17 cellular contexts compared by ENCODE assay signal in genomic region chr7:91287685-91288084, GRCh38. TPM values are rescaled to one million over a fixed set of nuclear protein-coding genes. Genes with fewer than 3 reads are reported as not detected.
DNase-seq lines count a peak whose midpoint lies in the region; ATAC-seq, FAIRE-seq and TF ChIP-seq lines count a peak whose summit lies in the region.
"Had no signal": no experiment of that assay in that cellular context is flagged by ENCODE, and none has a peak within 500 bp of the region (broad histone marks: within the 10 kb centered on the region; RNA-seq: fewer than 3 reads in every experiment).

No MANE protein-coding gene starts in this region.

- H3K9me3 Mint-ChIP-seq in immature natural killer cell: peaks cover 0 to 8% (median 4%) of the 10 kb centered on the region in 6 donors
- H3K9me3 Mint-ChIP-seq: activated T-cell treated with anti-CD3 and anti-CD28 coated beads, Interleukin-2, amount 50 U/mL, for 24 hours; stimulated activated effector memory CD8-positive, alpha-beta T cell treated with anti-CD3 and anti-CD28 coated beads, Interleukin-12 subunit alpha, Interleukin-12 subunit beta, amount 100 ng/mL, for 72 hours had no signal

- H3K4me3 Mint-ChIP-seq in immature natural killer cell: no peak overlapping the region
- H3K4me3 Mint-ChIP-seq: activated CD4-positive, alpha-beta T cell treated with anti-CD3 and anti-CD28 coated beads for 36 hours; activated T-cell treated with anti-CD3 and anti-CD28 coated beads, Interleukin-2, amount 50 U/mL, for 24 hours; stimulated activated effector memory CD8-positive, alpha-beta T cell treated with anti-CD3 and anti-CD28 coated beads, Interleukin-12 subunit alpha, Interleukin-12 subunit beta, amount 100 ng/mL, for 72 hours had no signal

- intact Hi-C loops in HepG2 (cut with micrococcal nuclease; ENCODE audit: unreplicated experiment) (loop anchor here (1.0 to 10.0 kb wide), 3 partner anchors 203 to 497 kb away; no protein-coding TSS in a partner anchor), dorsolateral prefrontal cortex (cut with DNase I) (no loop called here)

- peak overlapping the region; percentile 49 for H2AK5ac ChIP-seq in mesenchymal stem cell (ENCODE audit: low read length, severe bottlenecking)

- DNase-seq in HepG2 (ENCODE audit: low spot score) (no peak), choroid plexus epithelial cell (ENCODE audit: low read depth) (peak; percentile 59), mesenchymal stem cell (no peak), immature natural killer cell (no peak), dorsolateral prefrontal cortex (no peak), NCI-H774 (lab: John Stamatoyannopoulos, UW) (no peak)
- DNase-seq: activated T-cell treated with anti-CD3 and anti-CD28 coated beads, Interleukin-2, amount 50 U/mL, for 24 hours; effector memory CD4-positive, alpha-beta T cell; GOT3; NCI-H1048 had no signal

- H2AFZ ChIP-seq in HepG2 (ENCODE audit: low read length) (no peak overlapping the region), mesenchymal stem cell (ENCODE audit: low read depth, low read length) (no peak overlapping the region)

- H4K8ac ChIP-seq in mesenchymal stem cell (ENCODE audit: low read length): no peak overlapping the region

- H3K18ac ChIP-seq in mesenchymal stem cell (ENCODE audit: low read depth in 1 of 2, low read length in 2 of 2): no peak overlapping the region

- H4K91ac ChIP-seq in mesenchymal stem cell (ENCODE audit: low read length): no peak overlapping the region

- H3K4me3 ChIP-seq in liver (ENCODE audit: low read depth in 1 of 3, low read length in 3 of 3): no peak overlapping the region
- H3K4me3 ChIP-seq in HepG2 (replicated peaks in 1 of 3; ENCODE audit: insufficient read depth in 1 of 3, low read depth in 2 of 3, low read length in 3 of 3): no peak overlapping the region
- H3K4me3 ChIP-seq in choroid plexus epithelial cell (ENCODE audit: low read depth, low read length): no peak overlapping the region
- H3K4me3 ChIP-seq in mesenchymal stem cell (ENCODE audit: insufficient read depth in 1 of 2, low read depth in 1 of 2, low read length in 2 of 2): no peak overlapping the region
- H3K4me3 ChIP-seq in dorsolateral prefrontal cortex: no peak overlapping the region
- H3K4me3 ChIP-seq: adrenal gland, lung, psoas muscle had no signal

- H3K4me1 Mint-ChIP-seq in immature natural killer cell: no peaks in the 10 kb centered on the region
- H3K4me1 Mint-ChIP-seq: activated CD4-positive, alpha-beta T cell treated with anti-CD3 and anti-CD28 coated beads for 36 hours; stimulated activated effector memory CD8-positive, alpha-beta T cell treated with anti-CD3 and anti-CD28 coated beads, Interleukin-12 subunit alpha, Interleukin-12 subunit beta, amount 100 ng/mL, for 72 hours had no signal

- no peak for TF ChIP-seq POLR2A in HepG2 (IDR thresholded peaks at IDR 0.05; ENCODE audit: insufficient read depth in 1 of 2, low read depth in 2 of 2, low read length in 2 of 2)

- H2BK120ac ChIP-seq in mesenchymal stem cell (ENCODE audit: low read depth, low read length): no peak overlapping the region

- H3K27ac Mint-ChIP-seq in immature natural killer cell: no peak overlapping the region
- H3K27ac Mint-ChIP-seq: activated CD4-positive, alpha-beta T cell treated with anti-CD3 and anti-CD28 coated beads for 36 hours; activated T-cell treated with anti-CD3 and anti-CD28 coated beads, Interleukin-2, amount 50 U/mL, for 24 hours; stimulated activated effector memory CD8-positive, alpha-beta T cell treated with anti-CD3 and anti-CD28 coated beads, Interleukin-12 subunit alpha, Interleukin-12 subunit beta, amount 100 ng/mL, for 72 hours had no signal

- no peak for ATAC-seq in HepG2
- no peak for ATAC-seq in HG03045 (IDR thresholded peaks at IDR 0.05; ENCODE audit: unreplicated experiment)
- ATAC-seq: activated CD4-positive, alpha-beta T cell treated with anti-CD3 and anti-CD28 coated beads for 36 hours; stimulated activated effector memory CD8-positive, alpha-beta T cell treated with anti-CD3 and anti-CD28 coated beads, Interleukin-12 subunit alpha, Interleukin-12 subunit beta, amount 100 ng/mL, for 72 hours had no signal

- H3K14ac ChIP-seq in mesenchymal stem cell (ENCODE audit: low read length in 2 of 2): no peak overlapping the region

- H3K79me2 ChIP-seq in HepG2 (ENCODE audit: insufficient read depth, low read length): no peaks in the 10 kb centered on the region

- no peak for FAIRE-seq in HepG2 (lab: Jason Lieb, UNC)

- H3K27ac ChIP-seq in liver (ENCODE audit: low read depth in 1 of 2, low read length in 2 of 2) (no peak overlapping the region), HepG2 (ENCODE audit: extremely low read length, insufficient read depth, low read length) (no peak overlapping the region), mesenchymal stem cell (ENCODE audit: low read length, poor library complexity, severe bottlenecking) (no peak overlapping the region), dorsolateral prefrontal cortex (peak overlapping the region in 6 of 59 donors; percentile 4 to 41 (median 14))
- H3K27ac ChIP-seq: psoas muscle had no signal

- H3K23ac ChIP-seq in mesenchymal stem cell (ENCODE audit: low read length in 2 of 2): no peak overlapping the region

- H4K20me1 ChIP-seq in HepG2 (ENCODE audit: insufficient read depth, low read length): no peaks in the 10 kb centered on the region

- no TSS peak for BruUV-seq in HepG2 (replicated peaks; lab: Mats Ljungman, UMichigan)

- no peak overlapping the region for H2BK15ac ChIP-seq in mesenchymal stem cell (ENCODE audit: low read depth, poor library complexity, severe bottlenecking)

- no peak overlapping the region for H3K4ac ChIP-seq in mesenchymal stem cell (ENCODE audit: low read depth in 1 of 2, low read length in 2 of 2)

- in situ Hi-C loops in HepG2 (cut with HindIII; ENCODE audit: extremely low pct_ligation_motif_present, low pct_unique_long_range_greater_than_20kb): loop anchor here (5.0 kb wide), 1 partner anchor 350 kb away; no protein-coding TSS in a partner anchor

- no peak for TF ChIP-seq RAD21 in liver (IDR thresholded peaks at IDR 0.05)
- TF ChIP-seq RAD21 in HepG2 (CRISPR knock-in tag; IDR thresholded peaks at IDR 0.05): no peak

- H2BK12ac ChIP-seq in mesenchymal stem cell (ENCODE audit: low read length in 2 of 2): no peak overlapping the region

- POLR2A ChIA-PET in HepG2 (lab: Yijun Ruan, JAX): no interaction called here

- TF ChIP-seq CTCF in liver (IDR thresholded peaks at IDR 0.05; ENCODE audit: low read depth, low read length, missing input control) (peak; percentile 6), HepG2 (CRISPR knock-in tag; IDR thresholded peaks at IDR 0.05) (no peak), choroid plexus epithelial cell (conservative IDR thresholded peaks at IDR 0.05; ENCODE audit: low read depth, low read length) (peak; percentile 68), dorsolateral prefrontal cortex (IDR thresholded peaks at IDR 0.05 in 54 of 56, conservative IDR thresholded peaks at IDR 0.05 in 2 of 56; ENCODE audit: low read depth in 1 of 56, partially characterized antibody in 56 of 56) (no peak)

- H3K27me3 ChIP-seq in liver (ENCODE audit: control insufficient read depth in 4 of 4, insufficient read depth in 4 of 4, low read length in 3 of 4) (peaks cover 0 to 3% (median 0%) of the 10 kb centered on the region in 4 donors), HepG2 (ENCODE audit: control insufficient read depth in 1 of 2, insufficient read depth in 2 of 2, low read length in 2 of 2) (no peaks in the 10 kb centered on the region), mesenchymal stem cell (ENCODE audit: control insufficient read depth in 1 of 2, insufficient read depth in 1 of 2, low read length in 2 of 2) (no peaks in the 10 kb centered on the region), dorsolateral prefrontal cortex (no peaks in the 10 kb centered on the region)
- H3K27me3 ChIP-seq: adrenal gland had no signal

- H3K79me1 ChIP-seq in mesenchymal stem cell (replicated peaks; ENCODE audit: low read length, poor library complexity, severe bottlenecking): no peaks in the 10 kb centered on the region

- H3K9me3 ChIP-seq in liver (ENCODE audit: control insufficient read depth in 4 of 4, low read length in 3 of 4): no peaks in the 10 kb centered on the region
- H3K9me3 ChIP-seq in HepG2 (ENCODE audit: low read length): no peaks in the 10 kb centered on the region
- no peaks in the 10 kb centered on the region for H3K9me3 ChIP-seq in mesenchymal stem cell (ENCODE audit: control insufficient read depth, low read length)
- H3K9me3 ChIP-seq: adrenal gland, psoas muscle had no signal

- H2BK5ac ChIP-seq in mesenchymal stem cell (ENCODE audit: low read depth, low read length, poor library complexity, severe bottlenecking): no peak overlapping the region

- H3K4me2 ChIP-seq in HepG2 (ENCODE audit: low read depth, low read length) (no peak overlapping the region), mesenchymal stem cell (ENCODE audit: low read length, poor library complexity, severe bottlenecking) (no peak overlapping the region)

- 58% methylated on average over 4 of the region's 4 CpGs for WGBS in liver
- WGBS in HepG2 (ENCODE audit: low lambda C conversion rate): 23% methylated on average over 4 of the region's 4 CpGs
- WGBS in mesenchymal stem cell: 53% methylated on average over 4 of the region's 4 CpGs

- H3K36me3 Mint-ChIP-seq in immature natural killer cell: no peaks in the 10 kb centered on the region
- H3K36me3 Mint-ChIP-seq: stimulated activated effector memory CD8-positive, alpha-beta T cell treated with anti-CD3 and anti-CD28 coated beads, Interleukin-12 subunit alpha, Interleukin-12 subunit beta, amount 100 ng/mL, for 72 hours had no signal

- H3K9ac ChIP-seq in liver (ENCODE audit: low read depth in 1 of 2, low read length in 2 of 2): no peak overlapping the region
- H3K9ac ChIP-seq in HepG2 (ENCODE audit: insufficient read depth, low read depth, low read length): no peak overlapping the region
- H3K9ac ChIP-seq in mesenchymal stem cell (ENCODE audit: low read length): peak overlapping the region; percentile 42

- TF ChIP-seq EP300 in HepG2 (IDR thresholded peaks at IDR 0.05; ENCODE audit: low read depth in 2 of 2, low read length in 2 of 2) (no peak), HepG2 (CRISPR knock-in tag; IDR thresholded peaks at IDR 0.05; ENCODE audit: borderline replicate concordance) (no peak)

- H3K4me1 ChIP-seq in liver (ENCODE audit: control insufficient read depth in 4 of 4, insufficient read depth in 4 of 4, low read length in 3 of 4) (no peaks in the 10 kb centered on the region), HepG2 (ENCODE audit: insufficient read depth, low read length) (no peaks in the 10 kb centered on the region), mesenchymal stem cell (ENCODE audit: control insufficient read depth, insufficient read depth, low read depth, low read length) (peaks cover 6% of the 10 kb centered on the region)
- H3K4me1 ChIP-seq: adrenal gland had no signal

- H3K36me3 ChIP-seq in liver (ENCODE audit: control insufficient read depth in 4 of 4, insufficient read depth in 3 of 4, low read depth in 1 of 4, low read length in 3 of 4) (no peaks in the 10 kb centered on the region), HepG2 (replicated peaks in 1 of 2; ENCODE audit: control insufficient read depth in 1 of 2, insufficient read depth in 2 of 2, low read length in 2 of 2) (no peaks in the 10 kb centered on the region), mesenchymal stem cell (ENCODE audit: control insufficient read depth in 1 of 2, insufficient read depth in 2 of 2, low read depth in 1 of 2, low read length in 2 of 2) (no peaks in the 10 kb centered on the region)
- H3K36me3 ChIP-seq: adrenal gland had no signal

- CTCF ChIA-PET in HepG2 (lab: Yijun Ruan, JAX; ENCODE audit: low intra/inter-chr PET ratio, low total read pairs): interaction anchor here (0.7 kb wide), 1 partner anchor 348 kb away, joined by 3 read pairs; no protein-coding TSS in a partner anchor

- H3K27me3 Mint-ChIP-seq in immature natural killer cell (ENCODE audit: low read depth in 3 of 3): no peaks in the 10 kb centered on the region

RNA-seq across cellular contexts. Expression of gene FZD1, which starts 23.5 kb away (rescaled TPM):
- total RNA-seq in liver (1 to 10 TPM; 3.5 to 3.8 TPM), HepG2 (2016; rRNA removed; fragmentation: Illumina TruSeq; extraction: Trizol) (0.51 and 0.80 TPM in 2 replicates), dorsolateral prefrontal cortex (10 to 100 TPM in 1 of 120 experiments, 1 to 10 TPM in 119; 2.1 to 12.3 (median 4.4) TPM)
- polyA plus RNA-seq in liver (1 to 10 TPM in 1 of 2 donors, under 1 TPM in 1; 0.68 to 1.6 TPM), HepG2 (2011; rRNA removed) (0.22 and 0.33 TPM in 2 replicates), immature natural killer cell (under 1 TPM in 1 of 3 donors, not detected in 2; 0.12 TPM)
- total RNA-seq in HepG2 (2016; cell fraction: cytosol; rRNA removed; fragmentation: Illumina TruSeq; extraction: Trizol; ENCODE audit: low read depth): under 0.01 TPM in 1 of 2 replicates, not detected in the other
- 0.45 and 0.78 TPM in 2 replicates for total RNA-seq in HepG2 (2016; cell fraction: insoluble cytoplasmic fraction; rRNA removed; fragmentation: Illumina TruSeq; extraction: Trizol)
- 0.25 and 0.28 TPM in 2 replicates for total RNA-seq in HepG2 (2016; cell fraction: membrane; rRNA removed; fragmentation: Illumina TruSeq; extraction: Trizol)
- 0.65 and 0.75 TPM in 2 replicates for total RNA-seq in HepG2 (2016; cell fraction: nucleus; rRNA removed; fragmentation: Illumina TruSeq; extraction: Trizol)
- polyA plus RNA-seq in HepG2 (2011; cell fraction: cytosol; rRNA removed): 0.27 and 0.34 TPM in 2 replicates
- 0.19 and 0.24 TPM in 2 replicates for polyA plus RNA-seq in HepG2 (2011; cell fraction: nucleus; rRNA removed)
- 0.12 and 0.15 TPM in 2 replicates for polyA plus RNA-seq in HepG2 (2012)
- polyA plus RNA-seq in HepG2 (2016; cell fraction: cytosol; fragmentation: Illumina TruSeq; extraction: Trizol; ENCODE audit: low read depth): 0.01 and 0.06 TPM in 2 replicates
- polyA plus RNA-seq in HepG2 (2016; cell fraction: insoluble cytoplasmic fraction; fragmentation: Illumina TruSeq; extraction: Trizol; ENCODE audit: low read depth): 0.60 and 0.65 TPM in 2 replicates
- polyA plus RNA-seq in HepG2 (2016; cell fraction: membrane; fragmentation: Illumina TruSeq; extraction: Trizol; ENCODE audit: low read depth): 0.17 and 0.22 TPM in 2 replicates
- polyA plus RNA-seq in HepG2 (2016; cell fraction: nucleus; fragmentation: Illumina TruSeq; extraction: Trizol; ENCODE audit: insufficient read depth, low read depth): 0.93 and 1.2 TPM in 2 replicates
- polyA minus RNA-seq in HepG2 (2011; rRNA and poly(A)+ RNA removed; ENCODE audit: low replicate concordance): 1.3 and 4.1 TPM in 2 replicates
- 0.40 and 0.53 TPM in 2 replicates for polyA minus RNA-seq in HepG2 (2011; cell fraction: cytosol; rRNA and poly(A)+ RNA removed)
- 0.37 and 0.39 TPM in 2 replicates for polyA minus RNA-seq in HepG2 (2011; cell fraction: nucleus; rRNA and poly(A)+ RNA removed)
- 4.6 TPM for polyA plus RNA-seq in mesenchymal stem cell (2013, experiment 1 of 2)
- 5.0 TPM for polyA plus RNA-seq in mesenchymal stem cell (2013, experiment 2 of 2)

Comparison
In these comparisons a context has a peak if more than half of its experiments do, and no peak if none do; other contexts are left out.
1. CTCF ChIP-seq: peak in liver (single experiment) and choroid plexus epithelial cell (single experiment); none in HepG2 (single experiment) and dorsolateral prefrontal cortex (0 of 56).